In genomic region chr12:53465679-53466078, GRCh38 we compare ENCODE assay signal across 14 cellular contexts. TPM values are rescaled to one million over a fixed set of nuclear protein-coding genes. Genes with fewer than 3 reads are reported as not detected.
DNase-seq lines count a peak whose midpoint lies in the region; TF ChIP-seq lines count a peak whose summit lies in the region.
"Had no signal": no experiment of that assay in that cellular context is flagged by ENCODE, and none has a peak within 500 bp of the region (broad histone marks: within the 10 kb centered on the region; RNA-seq: fewer than 3 reads in every experiment).

No MANE protein-coding gene starts in this region.

- H3K79me2 ChIP-seq in H9 (ENCODE audit: insufficient read depth, low read length), result peaks cover 3% of the 10 kb centered on the region

- H3K56ac ChIP-seq in H9 (ENCODE audit: insufficient read length, low read depth, low read length), result no peak overlapping the region

- H2BK15ac ChIP-seq in H9 (ENCODE audit: low read depth, low read length), result no peak overlapping the region

- H4K5ac ChIP-seq in H9 (ENCODE audit: insufficient read length, low read depth, low read length), result no peak overlapping the region

- no peaks in the 10 kb centered on the region for H4K20me1 ChIP-seq in H9 (ENCODE audit: control insufficient read depth, insufficient read depth, insufficient read length)

- H3K79me1 ChIP-seq in H9 (ENCODE audit: insufficient read depth, low read depth, low read length, poor library complexity, severe bottlenecking), result peaks cover 19% of the 10 kb centered on the region

- DNase-seq in AG09309 (ENCODE audit: low read depth), result no peak
- no peak for DNase-seq in H9
- DNase-seq in endothelial cell (ENCODE audit: low spot score), result no peak
- DNase-seq in hypothalamus (lab: John Stamatoyannopoulos, UW), result no peak
- DNase-seq in activated naive CD4-positive, alpha-beta T cell (lab: John Stamatoyannopoulos, UW), result no peak
- no peak for DNase-seq in hepatic stellate cell (ENCODE audit: low spot score)
- DNase-seq: naive thymus-derived CD8-positive, alpha-beta T cell; NCI-H1092; NCI-H510A; SHP77 had no signal

- H3K4me3 Mint-ChIP-seq in H9 (no peak overlapping the region), endothelial cell (ENCODE audit: unreplicated experiment) (no peak overlapping the region)

- no peak overlapping the region for H4K8ac ChIP-seq in H9 (replicated peaks; ENCODE audit: insufficient read length, low read depth, low read length)

- no peak overlapping the region for H2BK12ac ChIP-seq in H9 (ENCODE audit: insufficient read length, low read depth, low read length)

- H3K27me3 Mint-ChIP-seq in H9 (ENCODE audit: low read depth) (no peaks in the 10 kb centered on the region), endothelial cell (ENCODE audit: unreplicated experiment) (no peaks in the 10 kb centered on the region)
- H3K27me3 Mint-ChIP-seq: naive thymus-derived CD8-positive, alpha-beta T cell had no signal

- H3K27ac ChIP-seq in H9 (ENCODE audit: insufficient read length, low read depth, low read length), result no peak overlapping the region
- H3K27ac ChIP-seq: HL-60 had no signal

- H2AK5ac ChIP-seq in H9 (ENCODE audit: insufficient read length, low read length), result no peak overlapping the region

- H3K9me3 ChIP-seq in H9 (ENCODE audit: control insufficient read depth, low read depth, low read length), result no peaks in the 10 kb centered on the region

- H2BK20ac ChIP-seq in H9 (ENCODE audit: low read depth, low read length, poor library complexity, severe bottlenecking), result no peak overlapping the region

- H3K4me1 Mint-ChIP-seq in H9 (peaks cover 38 to 63% of the 10 kb centered on the region in 2 experiments), endothelial cell (ENCODE audit: unreplicated experiment) (peaks cover 31% of the 10 kb centered on the region)

- H3K14ac ChIP-seq in H9 (ENCODE audit: insufficient read depth, low read length), result no peak overlapping the region

- H3K36me3 Mint-ChIP-seq in H9 (ENCODE audit: insufficient read depth in 1 of 3, low read depth in 3 of 3) (peaks cover 77 to 99% (median 96%) of the 10 kb centered on the region in 3 experiments), endothelial cell (ENCODE audit: low read depth, unreplicated experiment) (peaks cover 61% of the 10 kb centered on the region)

- no peak overlapping the region for H2BK5ac ChIP-seq in H9 (ENCODE audit: insufficient read length, low read length)

- H3K27me3 ChIP-seq in H9 (ENCODE audit: insufficient read depth, low read length), result no peaks in the 10 kb centered on the region

- H2AFZ ChIP-seq in H9 (ENCODE audit: low read length), result no peak overlapping the region

- peak overlapping the region in 1 of 3 experiments; percentile 92; a peak in 2 of 7 replicates for H3K27ac Mint-ChIP-seq in H9
- peak overlapping the region; percentile 48 for H3K27ac Mint-ChIP-seq in endothelial cell (ENCODE audit: unreplicated experiment)
- H3K27ac Mint-ChIP-seq: activated T-helper 2 cell treated with anti-CD3 and anti-CD28 coated beads, Interferon-gamma antibody, Interleukin-2, Interleukin-4, amounts not matched to agents 10 μg/mL and 5 μg/mL and 100 μg/mL, durations not matched to agents 14 hours and 24 hours and 36 hours had no signal

- peak; percentile 10 for TF ChIP-seq CTCF in AG09309 (IDR thresholded peaks at IDR 0.05; ENCODE audit: control insufficient read depth, insufficient read depth, low read depth, low read length, missing control alignments)
- TF ChIP-seq CTCF in H9 (conservative IDR thresholded peaks at IDR 0.05), result 0 out of 3 replicates have a peak, but pooled peaks have one; percentile 17
- TF ChIP-seq CTCF in endothelial cell (IDR thresholded peaks at IDR 0.05; ENCODE audit: unreplicated experiment), result no peak

- WGBS in H9 (ENCODE audit: extremely low coverage, insufficient read length, low lambda C conversion rate), result no CpG with 5 or more reads among the region's 2 CpGs

- no peak overlapping the region for H3K9ac ChIP-seq in H9 (ENCODE audit: extremely low read depth, insufficient read length, low read length)

- no peak overlapping the region for H2BK120ac ChIP-seq in H9 (ENCODE audit: low read depth, low read length, poor library complexity, severe bottlenecking)

- H3K4ac ChIP-seq in H9 (ENCODE audit: low read depth, low read length), result no peak overlapping the region

- H4K91ac ChIP-seq in H9 (ENCODE audit: insufficient read length, low read depth, low read length), result no peak overlapping the region

- no peak overlapping the region for H3K23ac ChIP-seq in H9 (ENCODE audit: insufficient read length, low read depth, low read length)

- no peak overlapping the region for H3T11ph ChIP-seq in H9 (ENCODE audit: low read length)

- no peak overlapping the region for H3K4me3 ChIP-seq in AG09309 (ENCODE audit: control insufficient read depth, low read depth, low read length)

- H3K23me2 ChIP-seq in H9 (ENCODE audit: insufficient read length, low read depth, low read length, poor library complexity, severe bottlenecking), result no peaks in the 10 kb centered on the region

- no peak overlapping the region for H3K4me2 ChIP-seq in H9 (ENCODE audit: insufficient read depth, insufficient read length, low read length)

- no peaks in the 10 kb centered on the region for H3K4me1 ChIP-seq in H9 (ENCODE audit: insufficient read depth, low read length)

- H3K18ac ChIP-seq in H9 (ENCODE audit: insufficient read length, low read depth, low read length), result no peak overlapping the region

- no peaks in the 10 kb centered on the region for H3K9me3 Mint-ChIP-seq in H9
- H3K9me3 Mint-ChIP-seq in endothelial cell (ENCODE audit: unreplicated experiment), result no peaks in the 10 kb centered on the region
- H3K9me3 Mint-ChIP-seq: activated T-helper 2 cell treated with anti-CD3 and anti-CD28 coated beads, Interferon-gamma antibody, Interleukin-2, Interleukin-4, amounts not matched to agents 10 μg/mL and 5 μg/mL and 100 μg/mL, durations not matched to agents 14 hours and 24 hours and 36 hours; naive thymus-derived CD8-positive, alpha-beta T cell had no signal

RNA-seq across cellular contexts. Expression of gene PCBP2, which starts 13.8 kb away (rescaled TPM):
- total RNA-seq in H9 (2021) (1,184 and 1,207 TPM in 2 replicates), endothelial cell (ENCODE audit: unreplicated experiment) (1,084 TPM)

RNA-seq across cellular contexts. Expression of gene PRR13, which starts 24.1 kb away (rescaled TPM):
- total RNA-seq in H9 (2021), result 144 and 147 TPM in 2 replicates
- 131 TPM for total RNA-seq in endothelial cell (ENCODE audit: unreplicated experiment)

RNA-seq across cellular contexts. Expression of gene MAP3K12, which starts 33.6 kb away (rescaled TPM):
- total RNA-seq in H9 (2021) (22.3 and 26.6 TPM in 2 replicates), endothelial cell (ENCODE audit: unreplicated experiment) (20.9 TPM)

RNA-seq across cellular contexts. Expression of gene TARBP2, which starts 35.4 kb away (rescaled TPM):
- total RNA-seq in H9 (2021) (79.2 and 80.1 TPM in 2 replicates), endothelial cell (ENCODE audit: unreplicated experiment) (45.3 TPM)

RNA-seq across cellular contexts. Expression of gene NPFF, which starts 41.6 kb away (rescaled TPM):
- not detected in 2 replicates for total RNA-seq in H9 (2021)
- total RNA-seq in endothelial cell (ENCODE audit: unreplicated experiment), result not detected
- total RNA-seq: activated T-helper 2 cell treated with anti-CD3 and anti-CD28 coated beads, Interferon-gamma antibody, Interleukin-2, Interleukin-4, amounts not matched to agents 10 μg/mL and 5 μg/mL and 100 μg/mL, durations not matched to agents 14 hours and 24 hours and 36 hours; cerebellum; fibroblast of villous mesenchyme; naive thymus-derived CD8-positive, alpha-beta T cell had no signal
